In genomic region chr13:56335775-56336174, GRCh38 we compare ENCODE assay signal across 32 cellular contexts.
DNase-seq lines count a peak whose midpoint lies in the region; ATAC-seq, FAIRE-seq and TF ChIP-seq lines count a peak whose summit lies in the region.
"Had no signal": no experiment of that assay in that cellular context is flagged by ENCODE, and none has a peak within 500 bp of the region (broad histone marks: within the 10 kb centered on the region; RNA-seq: fewer than 3 reads in every experiment).

No MANE protein-coding gene starts in this region.

- no peaks in the 10 kb centered on the region for H4K20me1 ChIP-seq in HepG2 (ENCODE audit: insufficient read depth, low read length)
- H4K20me1 ChIP-seq: BLaER1; BLaER1 treated with 17β-estradiol and CSF1 and Interleukin-3, amounts not matched to agents 10 nM and 100 nM had no signal

- 38% methylated on average over 1 of the region's 1 CpG for WGBS in HepG2 (ENCODE audit: low lambda C conversion rate)
- WGBS in right lobe of liver (ENCODE audit: insufficient coverage, low coverage, low lambda C conversion rate, missing lambda C conversion rate), result 83% methylated on average over 1 of the region's 1 CpG

- no peaks in the 10 kb centered on the region for H3K79me2 ChIP-seq in HepG2 (ENCODE audit: insufficient read depth, low read length)

- TF ChIP-seq RAD21 in HepG2 (CRISPR knock-in tag; IDR thresholded peaks at IDR 0.05), result no peak

- no TSS peak for BruUV-seq in HepG2 (replicated peaks; lab: Mats Ljungman, UMichigan)

- H3K4me1 ChIP-seq in HepG2 (ENCODE audit: insufficient read depth, low read length) (no peaks in the 10 kb centered on the region), right lobe of liver (no peaks in the 10 kb centered on the region), HEK293 (ENCODE audit: control insufficient read depth, insufficient read depth, low read length) (no peaks in the 10 kb centered on the region)
- H3K4me1 ChIP-seq: A549, BE2C, BLaER1, Caco-2 had no signal

- TF ChIP-seq POLR2A in HepG2 (IDR thresholded peaks at IDR 0.05; ENCODE audit: insufficient read depth in 1 of 2, low read depth in 2 of 2, low read length in 2 of 2), result no peak
- TF ChIP-seq POLR2A in right lobe of liver (IDR thresholded peaks at IDR 0.05), result no peak

- H3K36me3 ChIP-seq in HepG2 (replicated peaks in 1 of 2; ENCODE audit: control insufficient read depth in 1 of 2, insufficient read depth in 2 of 2, low read length in 2 of 2) (no peaks in the 10 kb centered on the region), right lobe of liver (no peaks in the 10 kb centered on the region), HEK293 (ENCODE audit: control insufficient read depth in 2 of 2, insufficient read depth in 1 of 2, low read length in 2 of 2) (no peaks in the 10 kb centered on the region)
- H3K36me3 ChIP-seq: BE2C; BLaER1; BLaER1 treated with 17β-estradiol and CSF1 and Interleukin-3, amounts not matched to agents 10 nM and 100 nM had no signal

- ATAC-seq in HepG2 (no peak), right lobe of liver (no peak), GM18520 (IDR thresholded peaks at IDR 0.05; ENCODE audit: unreplicated experiment) (no peak)
- ATAC-seq: A549; CD8-positive, alpha-beta T cell had no signal

- TF ChIP-seq CTCF in HepG2 (CRISPR knock-in tag; IDR thresholded peaks at IDR 0.05) (no peak), right lobe of liver (IDR thresholded peaks at IDR 0.05) (no peak), HEK293 (tag by site-specific recombination; IDR thresholded peaks at IDR 0.05) (no peak)

- DNase-seq in HepG2 (ENCODE audit: low spot score) (no peak), right lobe of liver (no peak)
- no peak for DNase-seq in activated naive CD4-positive, alpha-beta T cell treated with anti-CD3 and anti-CD28 coated beads, Interleukin-2, amount 50 U/mL, for 16 hours
- DNase-seq: 8988T; ACHN; AML-193; BE2C; C1 segment of cervical spinal cord; Caco-2; Calu3; CD4-positive, alpha-beta memory T cell; CD4-positive, alpha-beta T cell; CD4-positive, CD25-positive, alpha-beta regulatory T cell; CD8-positive, alpha-beta memory T cell; CD8-positive, alpha-beta T cell; COR-L47; DMS 273 treated with DMSO at 0.1 percent for 48 hours; DMS153; DMS53; DMS79; DMS79 treated with DMSO at 0.1 percent for 48 hours; DND-41; EL had no signal

- POLR2A ChIA-PET in HepG2 (lab: Yijun Ruan, JAX), result no interaction called here
- POLR2A ChIA-PET in HEK293 (lab: Yijun Ruan, JAX), result no interaction called here

- intact Hi-C loops in HepG2 (cut with micrococcal nuclease; ENCODE audit: unreplicated experiment) (no loop called here), right lobe of liver (cut with DNase I) (no loop called here)

- H2AFZ ChIP-seq in HepG2 (ENCODE audit: low read length), result no peak overlapping the region

- H3K27ac ChIP-seq in HepG2 (ENCODE audit: extremely low read length, insufficient read depth, low read length), result no peak overlapping the region
- no peak overlapping the region for H3K27ac ChIP-seq in right lobe of liver
- H3K27ac ChIP-seq in HEK293 (ENCODE audit: extremely low read depth, low read depth, low read length), result no peak overlapping the region
- H3K27ac ChIP-seq: 22Rv1; A549; BLaER1; BLaER1 treated with 17β-estradiol and CSF1 and Interleukin-3, amounts not matched to agents 10 nM and 100 nM; C4-2B had no signal

- H3K9ac ChIP-seq in HepG2 (ENCODE audit: insufficient read depth, low read depth, low read length), result no peak overlapping the region
- H3K9ac ChIP-seq: BLaER1; BLaER1 treated with 17β-estradiol and CSF1 and Interleukin-3, amounts not matched to agents 10 nM and 100 nM had no signal

- no peak for FAIRE-seq in HepG2 (lab: Jason Lieb, UNC)
- peak; percentile 47 for FAIRE-seq in A204.1 (lab: Jason Lieb, UNC)
- FAIRE-seq: A549, D721Med had no signal

- TF ChIP-seq EP300 in HepG2 (IDR thresholded peaks at IDR 0.05; ENCODE audit: low read depth in 2 of 2, low read length in 2 of 2) (no peak), HepG2 (CRISPR knock-in tag; IDR thresholded peaks at IDR 0.05; ENCODE audit: borderline replicate concordance) (no peak)

- H3K4me3 ChIP-seq in HepG2 (replicated peaks in 1 of 3; ENCODE audit: insufficient read depth in 1 of 3, low read depth in 2 of 3, low read length in 3 of 3) (no peak overlapping the region), right lobe of liver (no peak overlapping the region), HEK293 (ENCODE audit: low read depth, low read length) (no peak overlapping the region)
- H3K4me3 ChIP-seq: A549; BLaER1; BLaER1 treated with 17β-estradiol and CSF1 and Interleukin-3, amounts not matched to agents 10 nM and 100 nM had no signal

- H3K4me2 ChIP-seq in HepG2 (ENCODE audit: low read depth, low read length), result no peak overlapping the region
- H3K4me2 ChIP-seq: A549; BLaER1; BLaER1 treated with 17β-estradiol and CSF1 and Interleukin-3, amounts not matched to agents 10 nM and 100 nM had no signal

- CTCF ChIA-PET in HepG2 (lab: Yijun Ruan, JAX; ENCODE audit: low intra/inter-chr PET ratio, low total read pairs) (no interaction called here), HEK293 (lab: Yijun Ruan, JAX) (interaction anchor here (0.7 kb wide), 1 partner anchor 36 kb away, joined by 5 read pairs; no protein-coding TSS in a partner anchor)

- in situ Hi-C loops in HepG2 (cut with HindIII; ENCODE audit: extremely low pct_ligation_motif_present, low pct_unique_long_range_greater_than_20kb), result no loop called here

- H3K27me3 ChIP-seq in HepG2 (ENCODE audit: control insufficient read depth in 1 of 2, insufficient read depth in 2 of 2, low read length in 2 of 2) (no peaks in the 10 kb centered on the region), right lobe of liver (no peaks in the 10 kb centered on the region)
- H3K27me3 ChIP-seq: BE2C; BLaER1; BLaER1 treated with 17β-estradiol and CSF1 and Interleukin-3, amounts not matched to agents 10 nM and 100 nM had no signal

- H3K9me3 ChIP-seq in HepG2 (ENCODE audit: low read length), result peaks cover 65% of the 10 kb centered on the region
- H3K9me3 ChIP-seq in right lobe of liver, result no peaks in the 10 kb centered on the region
- no peaks in the 10 kb centered on the region for H3K9me3 ChIP-seq in HEK293 (ENCODE audit: control insufficient read depth, insufficient read depth, low read depth, low read length)
- H3K9me3 ChIP-seq: A549, BE2C, BLaER1, Caco-2 had no signal

TF ChIP-seq in HepG2, 621 proteins besides CTCF, POLR2A, EP300 and RAD21:
- peak; percentile 72 for TF ChIP-seq ATF7 (IDR thresholded peaks at IDR 0.05)
- TF ChIP-seq ATF7 (CRISPR knock-in tag; IDR thresholded peaks at IDR 0.05), result no peak
- TF ChIP-seq FOXK1 (CRISPR knock-in tag; IDR thresholded peaks at IDR 0.05; ENCODE audit: borderline replicate concordance, low read depth), result no peak

TF ChIP-seq in HEK293, 187 proteins besides CTCF, POLR2A, EP300 and RAD21:
- TF ChIP-seq ZNF133 (tag by site-specific recombination; IDR thresholded peaks at IDR 0.05) (no peak), ATF2 (tag by site-specific recombination; IDR thresholded peaks at IDR 0.05; ENCODE audit: low read depth) (peak; percentile 62)
TF ChIP-seq in HEK293: peak in this region for 1.

Comparison
In these comparisons a context has a peak if more than half of its experiments do, and no peak if none do; other contexts are left out.
1. Of the 63 proteins assayed by ChIP-seq in both HepG2 and HEK293: peak only in HepG2: none; only in HEK293: ATF2; in both: none; in neither: 62.